29 cellular contexts compared by ENCODE assay signal in the genomic region with DNA sequence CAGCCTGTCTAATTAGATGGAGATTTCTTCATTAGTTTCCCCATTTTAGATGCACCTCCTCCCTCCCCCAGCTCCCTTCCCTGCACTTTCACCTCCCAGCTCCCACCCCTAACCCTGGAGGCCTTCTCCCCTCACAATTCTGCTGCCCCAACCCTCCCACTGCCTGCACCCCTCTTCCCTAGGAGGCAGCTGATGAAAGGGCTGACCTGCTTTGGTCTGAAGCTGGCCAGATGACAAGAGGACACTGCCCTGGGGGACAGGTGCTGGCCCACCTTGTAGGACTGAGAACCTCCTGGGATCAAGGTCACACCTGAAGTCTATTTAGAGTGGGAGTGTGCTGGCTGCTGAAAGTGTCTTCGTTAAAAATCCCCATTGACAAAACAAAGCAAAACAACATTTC.
"Had no signal": no experiment of that assay in that cellular context is flagged by ENCODE, and none has a peak within 500 bp of the region (broad histone marks: within the 10 kb centered on the region; RNA-seq: fewer than 3 reads in every experiment).

No MANE protein-coding gene starts in this region.

- H3K4me2 ChIP-seq: smooth muscle cell had no signal

- H3K9ac ChIP-seq: parathyroid adenoma had no signal

- H3K27me3 ChIP-seq: ovary, right lobe of liver, stomach, thyroid gland, tibial nerve, upper lobe of left lung, vagina had no signal

- ATAC-seq: naive thymus-derived CD8-positive, alpha-beta T cell; natural killer cell treated with Interleukin-12 subunit alpha and Interleukin-12 subunit beta and Interleukin-15 and Interleukin-18, amount 100 ng/mL, for 72 hours; psoas muscle; right cardiac atrium; stimulated activated naive B cell treated with anti-CD40 and anti-IgM and Interleukin-4, amounts not matched to agents 10 μg/mL and 1 μg/mL and 100 μg/mL, for 72 hours had no signal

- H2AFZ ChIP-seq: parathyroid adenoma had no signal

- H3K4me3 Mint-ChIP-seq: naive thymus-derived CD8-positive, alpha-beta T cell; natural killer cell treated with Interleukin-12 subunit alpha and Interleukin-12 subunit beta and Interleukin-15 and Interleukin-18, amount 100 ng/mL, for 72 hours; nephron progenitor cell; neural crest cell; stimulated activated naive B cell treated with anti-CD40 and anti-IgM and Interleukin-4, amounts not matched to agents 10 μg/mL and 1 μg/mL and 100 μg/mL, for 72 hours; stimulated activated naive CD8-positive, alpha-beta T cell treated with anti-CD3 and anti-CD28 coated beads, Interleukin-15, Interleukin-2, amounts not matched to agents 100 ng/mL and 50 ng/mL, for 24 hours had no signal

- DNase-seq: nephron progenitor cell; occipital lobe; ovary; posterior cingulate gyrus; psoas muscle; right cardiac atrium; right lobe of liver; spleen; stimulated activated CD4-positive, alpha-beta T cell treated with anti-CD3 and anti-CD28 coated beads, Interleukin-12 subunit alpha, Interleukin-12 subunit beta, amount 100 ng/mL, for 4 hours; stimulated activated CD4-positive, alpha-beta T cell treated with anti-CD3 and anti-CD28 coated beads, Interleukin-1b, Interleukin-23, amount 100 ng/mL, for 48 hours; stimulated activated CD4-positive, alpha-beta T cell treated with anti-CD3 and anti-CD28 coated beads, Interleukin-4, amount 100 ng/mL, for 1 hour; stimulated activated CD4-positive, alpha-beta T cell treated with anti-CD3 and anti-CD28 coated beads, Interleukin-4, amount 100 ng/mL, for 4 hours; stimulated activated CD8-positive, alpha-beta memory T cell treated with anti-CD3 and anti-CD28 coated beads, Interleukin-4, amount 100 ng/mL, for 48 hours; stimulated activated naive B cell treated with anti-CD40 and anti-IgM and Interleukin-4, amounts not matched to agents 10 μg/mL and 1 μg/mL and 100 μg/mL, for 72 hours; stimulated activated naive CD4-positive, alpha-beta T cell treated with Interleukin-2 at 50 U/mL for 16 hours; stomach; thyroid gland; trophoblast cell; upper lobe of left lung had no signal

- H3K4me1 ChIP-seq: parathyroid adenoma, psoas muscle, right lobe of liver, spleen, stomach, thyroid gland, upper lobe of left lung had no signal

- H3K9me3 ChIP-seq: ovary, psoas muscle, right lobe of liver, spleen, stomach, thoracic aorta, thyroid gland, tibial nerve, upper lobe of left lung, vagina had no signal

- H3K79me2 ChIP-seq: parathyroid adenoma had no signal

- H3K4me3 ChIP-seq: ovary, psoas muscle, right lobe of liver, skin epidermis, smooth muscle cell, spleen, stomach, thoracic aorta, thyroid gland, tibial nerve, upper lobe of left lung, vagina had no signal

- H3K36me3 ChIP-seq: ovary, right lobe of liver, spleen, stomach, thoracic aorta, thyroid gland, tibial nerve, upper lobe of left lung, vagina had no signal

- H3K9me3 Mint-ChIP-seq: naive thymus-derived CD8-positive, alpha-beta T cell; natural killer cell treated with Interleukin-12 subunit alpha and Interleukin-12 subunit beta and Interleukin-15 and Interleukin-18, amount 100 ng/mL, for 72 hours; nephron progenitor cell; neural crest cell; stimulated activated naive B cell treated with anti-CD40 and anti-IgM and Interleukin-4, amounts not matched to agents 10 μg/mL and 1 μg/mL and 100 μg/mL, for 72 hours; stimulated activated naive CD8-positive, alpha-beta T cell treated with anti-CD3 and anti-CD28 coated beads, Interleukin-15, Interleukin-2, amounts not matched to agents 100 ng/mL and 50 ng/mL, for 24 hours had no signal

- H3K36me3 Mint-ChIP-seq: naive thymus-derived CD8-positive, alpha-beta T cell; natural killer cell treated with Interleukin-12 subunit alpha and Interleukin-12 subunit beta and Interleukin-15 and Interleukin-18, amount 100 ng/mL, for 72 hours; stimulated activated naive B cell treated with anti-CD40 and anti-IgM and Interleukin-4, amounts not matched to agents 10 μg/mL and 1 μg/mL and 100 μg/mL, for 72 hours had no signal

- H3K27ac ChIP-seq: ovary, parathyroid adenoma, psoas muscle, right lobe of liver, skin epidermis, spleen, stomach, thoracic aorta, thyroid gland, tibial nerve, upper lobe of left lung, vagina had no signal

- H3K27ac Mint-ChIP-seq: natural killer cell treated with Interleukin-12 subunit alpha and Interleukin-12 subunit beta and Interleukin-15 and Interleukin-18, amount 100 ng/mL, for 72 hours; nephron progenitor cell; stimulated activated naive B cell treated with anti-CD40 and anti-IgM and Interleukin-4, amounts not matched to agents 10 μg/mL and 1 μg/mL and 100 μg/mL, for 72 hours; stimulated activated naive CD8-positive, alpha-beta T cell treated with anti-CD3 and anti-CD28 coated beads, Interleukin-15, Interleukin-2, amounts not matched to agents 100 ng/mL and 50 ng/mL, for 24 hours had no signal
